Comparison of ENCODE assay signal across 8 cellular contexts in the genomic region with DNA sequence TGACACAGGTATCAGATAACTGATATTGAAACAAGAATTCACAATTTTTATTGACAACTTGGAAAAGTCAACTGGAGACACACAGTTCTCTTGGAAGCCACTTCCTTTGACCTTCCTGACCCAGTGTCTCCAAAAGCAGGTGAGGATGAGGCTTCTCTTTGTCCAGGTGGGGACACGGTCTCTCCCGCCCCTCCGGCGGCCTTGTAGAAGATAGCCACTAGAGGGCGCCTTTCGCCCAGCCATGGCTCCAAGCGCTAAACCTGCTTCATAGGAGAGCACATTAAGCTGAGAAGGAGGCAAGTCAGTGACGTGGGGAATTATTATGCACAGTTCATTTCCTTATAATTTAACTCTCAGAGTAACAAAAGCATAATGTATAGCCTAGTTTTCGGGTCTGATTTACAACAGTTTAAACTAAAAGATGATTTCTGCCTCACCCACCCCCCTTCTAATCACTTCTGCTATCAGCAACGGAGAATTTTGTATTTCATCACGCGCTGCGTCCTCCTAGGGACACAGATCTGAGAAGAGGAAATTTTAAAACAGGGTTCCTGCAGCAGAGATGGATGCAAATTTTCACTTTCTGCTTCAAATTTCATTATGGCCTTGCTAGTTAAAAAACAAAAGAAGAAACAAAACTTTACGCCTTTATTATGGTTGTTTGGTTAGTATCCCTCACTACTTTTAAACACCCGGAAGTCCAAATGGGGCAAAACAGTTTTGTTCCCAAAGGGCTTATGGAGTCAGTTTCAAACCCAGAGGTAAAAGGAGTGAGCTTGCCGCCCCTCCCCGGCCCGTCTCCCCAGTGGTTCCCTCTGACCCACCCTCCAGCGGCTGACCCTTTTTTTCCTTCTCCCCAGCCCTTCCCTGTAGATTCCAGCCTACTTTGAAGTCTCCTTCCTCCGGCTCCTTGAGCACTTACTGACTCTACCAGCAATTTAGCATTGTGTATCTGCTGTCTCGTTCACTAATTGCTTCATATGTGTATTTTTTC.
A peak's percentile ranks its signal among the peaks of the same experiment; 100 is the strongest.
DNase-seq lines count a peak whose midpoint lies in the region; TF ChIP-seq lines count a peak whose summit lies in the region.

No MANE protein-coding gene starts in this region.

- H3K27ac Mint-ChIP-seq in activated naive CD4-positive, alpha-beta T cell treated with anti-CD3 and anti-CD28 coated beads for 36 hours: peak overlapping the region; percentile 22

- no peaks in the 10 kb centered on the region for H4K20me1 ChIP-seq in Loucy (ENCODE audit: insufficient read depth, low read length, poor library complexity, severe bottlenecking)

- TF ChIP-seq CTCF in Loucy (conservative IDR thresholded peaks at IDR 0.05; ENCODE audit: low read length): peak; percentile 98
- peak; percentile 95 for TF ChIP-seq CTCF in parathyroid adenoma (IDR thresholded peaks at IDR 0.05)
- TF ChIP-seq CTCF in tibial artery (IDR thresholded peaks at IDR 0.05): peak; percentile 87 to 96

- CTCF ChIA-PET in activated naive CD4-positive, alpha-beta T cell treated with anti-CD3 and anti-CD28 coated beads for 36 hours (lab: Charles Lee): interaction anchor here (0.5 to 2.8 kb wide), 27 partner anchors 9 to 1407 kb away, joined by 3 to 38 read pairs (median 4); no protein-coding TSS in a partner anchor

- peaks cover 5% of the 10 kb centered on the region for H3K27me3 Mint-ChIP-seq in activated naive CD4-positive, alpha-beta T cell treated with anti-CD3 and anti-CD28 coated beads for 36 hours (ENCODE audit: low read depth)

- H3K4me1 ChIP-seq in HAP-1 (peaks cover 5% of the 10 kb centered on the region), Loucy (ENCODE audit: insufficient read depth, low read length, poor library complexity, severe bottlenecking) (no peaks in the 10 kb centered on the region), parathyroid adenoma (no peaks in the 10 kb centered on the region), tibial artery (peaks cover 0 to 6% (median 0%) of the 10 kb centered on the region in 4 donors)

- no peaks in the 10 kb centered on the region for H3K9me3 Mint-ChIP-seq in activated naive CD4-positive, alpha-beta T cell treated with anti-CD3 and anti-CD28 coated beads for 36 hours

- no peak overlapping the region for H3K9ac ChIP-seq in Loucy (ENCODE audit: low read depth, low read length, poor library complexity, severe bottlenecking)
- H3K9ac ChIP-seq in parathyroid adenoma: no peak overlapping the region

- H3K36me3 ChIP-seq in HAP-1 (replicated peaks): no peaks in the 10 kb centered on the region
- no peaks in the 10 kb centered on the region for H3K36me3 ChIP-seq in Loucy (ENCODE audit: insufficient read depth, low read length)
- H3K36me3 ChIP-seq in parathyroid adenoma (ENCODE audit: control insufficient read depth, insufficient read depth, low read length): no peaks in the 10 kb centered on the region
- H3K36me3 ChIP-seq in tibial artery: no peaks in the 10 kb centered on the region

- H3K4me3 Mint-ChIP-seq in activated naive CD4-positive, alpha-beta T cell treated with anti-CD3 and anti-CD28 coated beads for 36 hours: peak overlapping the region; percentile 65

- H3K27ac ChIP-seq in parathyroid adenoma: no peak overlapping the region
- peak overlapping the region; percentile 32 to 45 for H3K27ac ChIP-seq in tibial artery

- H3K27me3 ChIP-seq in HAP-1 (ENCODE audit: low read depth) (peaks cover 69% of the 10 kb centered on the region), Loucy (ENCODE audit: insufficient read depth, low read length, poor library complexity, severe bottlenecking) (no peaks in the 10 kb centered on the region), parathyroid adenoma (ENCODE audit: control insufficient read depth, insufficient read depth, low read length) (no peaks in the 10 kb centered on the region), tibial artery (peaks cover 0 to 2% of the 10 kb centered on the region in 2 donors)

- in situ Hi-C loops in G401 (cut with HindIII; ENCODE audit: low sequenced_read_pairs): no loop called here
- in situ Hi-C loops in HAP-1 (cut with MboI; ENCODE audit: low sequenced_read_pairs): no loop called here
- in situ Hi-C loops in SK-MEL-5 (cut with HindIII; ENCODE audit: low pct_unique_long_range_greater_than_20kb, low sequenced_read_pairs): no loop called here

- DNase-seq in G401 (ENCODE audit: low spot score): peak; percentile 51
- peak; percentile 75 to 85 for DNase-seq in HAP-1 (ENCODE audit: low spot score in 2 of 2)
- peak; percentile 78 for DNase-seq in SK-MEL-5 (ENCODE audit: low read depth, low spot score)
- peak; percentile 90 for DNase-seq in activated naive CD4-positive, alpha-beta T cell treated with anti-CD3 and anti-CD28 coated beads for 36 hours
- peak; percentile 53 to 90 (median 80) for DNase-seq in head of caudate nucleus
- DNase-seq in tibial artery: peak; percentile 64 to 85

- no peaks in the 10 kb centered on the region for H3K36me3 Mint-ChIP-seq in activated naive CD4-positive, alpha-beta T cell treated with anti-CD3 and anti-CD28 coated beads for 36 hours (ENCODE audit: low read depth)

- intact Hi-C loops in activated naive CD4-positive, alpha-beta T cell treated with anti-CD3 and anti-CD28 coated beads for 36 hours (cut with micrococcal nuclease): loop anchor here (1.0 to 5.0 kb wide), 9 partner anchors 33 to 547 kb away; a partner anchor contains a TSS
- intact Hi-C loops in head of caudate nucleus (cut with DNase I) (no loop called here), tibial artery (cut with DNase I; ENCODE audit: low total_unique reads) (no loop called here)

- H3K4me2 ChIP-seq in Loucy (ENCODE audit: low read depth, low read length, poor library complexity, severe bottlenecking) (no peak overlapping the region), parathyroid adenoma (ENCODE audit: low read length) (peak overlapping the region; percentile 61)

- H3K79me2 ChIP-seq in Loucy (ENCODE audit: insufficient read depth, low read length) (no peaks in the 10 kb centered on the region), parathyroid adenoma (no peaks in the 10 kb centered on the region)

- H3K9me2 ChIP-seq in Loucy (replicated peaks; ENCODE audit: low read depth, low read length): no peaks in the 10 kb centered on the region

- H2AFZ ChIP-seq in Loucy (ENCODE audit: low read length) (no peak overlapping the region), parathyroid adenoma (peak overlapping the region; percentile 50)

- H3K4me3 ChIP-seq in HAP-1: peak overlapping the region; percentile 6; the same call in 1 of the 2 replicates
- H3K4me3 ChIP-seq in Loucy (ENCODE audit: low read length, poor library complexity, severe bottlenecking): no peak overlapping the region
- H3K4me3 ChIP-seq in parathyroid adenoma (ENCODE audit: low read depth, low read length): peak overlapping the region; percentile 47
- H3K4me3 ChIP-seq in tibial artery: peak overlapping the region; percentile 43 to 52

- no peaks in the 10 kb centered on the region for H3K9me3 ChIP-seq in HAP-1
- H3K9me3 ChIP-seq in Loucy (ENCODE audit: insufficient read depth, low read depth, low read length): no peaks in the 10 kb centered on the region
- no peaks in the 10 kb centered on the region for H3K9me3 ChIP-seq in parathyroid adenoma (ENCODE audit: control insufficient read depth, low read length)
- H3K9me3 ChIP-seq in tibial artery: no peaks in the 10 kb centered on the region

- peaks cover 9% of the 10 kb centered on the region for H3K4me1 Mint-ChIP-seq in activated naive CD4-positive, alpha-beta T cell treated with anti-CD3 and anti-CD28 coated beads for 36 hours (ENCODE audit: low read depth)

- H3F3A ChIP-seq in Loucy (ENCODE audit: low read depth): no peaks in the 10 kb centered on the region
